Comparison of ENCODE assay signal across 14 cellular contexts in genomic region chr9:97487107-97487506, GRCh38. TPM values are rescaled to one million over a fixed set of nuclear protein-coding genes. Genes with fewer than 3 reads are reported as not detected.
DNase-seq lines count a peak whose midpoint lies in the region; TF ChIP-seq lines count a peak whose summit lies in the region.
"Had no signal": no experiment of that assay in that cellular context is flagged by ENCODE, and none has a peak within 500 bp of the region (broad histone marks: within the 10 kb centered on the region; RNA-seq: fewer than 3 reads in every experiment).

No MANE protein-coding gene starts in this region.

- intact Hi-C loops in stomach (cut with DNase I; ENCODE audit: low total_unique reads) = no loop called here

- H3K36me3 ChIP-seq in suprapubic skin = peaks cover 26% of the 10 kb centered on the region
- peaks cover 12 to 56% (median 54%) of the 10 kb centered on the region in 4 donors for H3K36me3 ChIP-seq in stomach

- H3K4me3 ChIP-seq in fibroblast of villous mesenchyme (ENCODE audit: low read depth, low read length) = no peak overlapping the region
- H3K4me3 ChIP-seq in suprapubic skin = no peak overlapping the region
- H3K4me3 ChIP-seq in stomach = no peak overlapping the region

- TF ChIP-seq POLR2A in suprapubic skin (IDR thresholded peaks at IDR 0.05) = no peak
- no peak for TF ChIP-seq POLR2A in stomach (IDR thresholded peaks at IDR 0.05)

- 96% methylated on average over 2 of the region's 2 CpGs for WGBS in suprapubic skin
- 49 to 76% (median 56%) methylated on average over 2 of the region's 2 CpGs for WGBS in stomach, 5 donors

- TF ChIP-seq EP300 in suprapubic skin (IDR thresholded peaks at IDR 0.05) (no peak), stomach (IDR thresholded peaks at IDR 0.05) (no peak)

- H3K4me1 ChIP-seq in suprapubic skin (no peaks in the 10 kb centered on the region), stomach (peaks cover 0 to 18% (median 0%) of the 10 kb centered on the region in 4 donors)

- TF ChIP-seq CTCF in 22Rv1 (IDR thresholded peaks at IDR 0.05) (peak; percentile 33), GM12874 (IDR thresholded peaks at IDR 0.05; ENCODE audit: insufficient read depth, low read depth, low read length) (peak; percentile 13; the same call in 1 of the 2 replicates), fibroblast of villous mesenchyme (IDR thresholded peaks at IDR 0.05; ENCODE audit: insufficient read depth, low read depth, low read length) (peak; percentile 37), suprapubic skin (IDR thresholded peaks at IDR 0.05) (no peak), stomach (IDR thresholded peaks at IDR 0.05) (peak in 2 of 7 experiments; percentile 9 to 10)

- H3K9me3 ChIP-seq in suprapubic skin = no peaks in the 10 kb centered on the region
- peaks cover 0 to 8% (median 0%) of the 10 kb centered on the region in 4 donors for H3K9me3 ChIP-seq in stomach

- no peak overlapping the region for H3K27ac ChIP-seq in 22Rv1
- no peak overlapping the region for H3K27ac ChIP-seq in suprapubic skin
- no peak overlapping the region for H3K27ac ChIP-seq in stomach

- no peaks in the 10 kb centered on the region for H3K27me3 ChIP-seq in suprapubic skin
- H3K27me3 ChIP-seq in stomach = no peaks in the 10 kb centered on the region

- DNase-seq in RKO (ENCODE audit: low spot score) (peak; percentile 85), fibroblast of villous mesenchyme (ENCODE audit: low read depth) (no peak), suprapubic skin (ENCODE audit: low spot score in 2 of 2) (no peak), amniotic stem cell (lab: John Stamatoyannopoulos, UW) (no peak), NCI-H1092 treated with DMSO at 0.1 percent for 48 hours (lab: John Stamatoyannopoulos, UW) (no peak), stomach (no peak)
- DNase-seq: activated CD4-positive, CD25-positive, alpha-beta regulatory T cell; activated naive CD4-positive, alpha-beta T cell treated with Interleukin-2 at 50 U/mL for 16 hours; CD8-positive, alpha-beta T cell; immature natural killer cell; NCI-H774; posterior cingulate gyrus had no signal

RNA-seq across cellular contexts. Expression of gene TMOD1, which starts 14.4 kb away (rescaled TPM):
- total RNA-seq in fibroblast of villous mesenchyme (0.43 and 0.97 TPM in 2 replicates), suprapubic skin (1 to 10 TPM; 1.9 to 4.4 (median 4.0) TPM), stomach (10 to 100 TPM in 2 of 5 donors, 1 to 10 TPM in 3; 4.6 to 34.8 (median 9.6) TPM)
- polyA plus RNA-seq in stomach = 10 to 100 TPM in 2 of 3 donors, 1 to 10 TPM in 1; 4.9 to 13.0 (median 12.8) TPM

Comparison
In these comparisons a context has a peak if more than half of its experiments do, and no peak if none do; other contexts are left out.
1. CTCF ChIP-seq: peak in 22Rv1 (single experiment), GM12874 (single experiment) and fibroblast of villous mesenchyme (single experiment); none in suprapubic skin (0 of 2).